1 cellular context compared by ENCODE assay signal in the genomic region with DNA sequence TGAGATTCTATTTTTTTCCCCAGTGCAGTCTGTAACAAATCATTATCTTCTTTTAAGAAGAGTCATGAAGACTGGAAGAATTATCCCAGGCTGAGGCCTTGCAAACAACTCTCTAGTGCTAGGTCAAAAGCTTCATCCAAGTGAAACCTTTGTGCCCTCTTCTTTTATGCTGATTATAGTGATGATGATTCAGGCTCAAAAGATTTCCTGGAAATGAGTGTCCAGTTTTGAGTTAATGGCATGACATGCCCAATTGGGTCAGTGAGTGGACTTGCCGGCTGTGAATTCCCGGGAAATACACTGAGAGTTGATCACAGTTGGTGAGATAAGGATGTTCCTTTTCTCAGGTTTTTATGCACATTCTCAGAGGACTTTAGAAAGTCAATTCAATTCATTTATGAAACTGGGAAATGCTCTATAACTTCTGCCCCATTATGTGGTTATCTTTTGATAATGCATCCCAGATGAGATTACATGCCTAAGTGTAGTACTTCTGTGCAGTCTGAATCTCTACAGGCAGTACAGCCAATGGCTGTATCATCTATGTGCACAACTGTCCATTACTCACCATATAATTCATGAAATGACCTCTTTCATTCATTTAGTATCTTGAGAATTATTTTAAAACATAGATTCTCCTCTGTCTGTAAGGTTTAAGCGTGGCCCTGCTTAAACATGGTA.
TF ChIP-seq lines count a peak whose summit lies in the region.

No MANE protein-coding gene starts in this region.

TF ChIP-seq in HepG2, 621 proteins besides CTCF, POLR2A, EP300 and RAD21 (continued from another document):
- TF ChIP-seq, protein P1, sequence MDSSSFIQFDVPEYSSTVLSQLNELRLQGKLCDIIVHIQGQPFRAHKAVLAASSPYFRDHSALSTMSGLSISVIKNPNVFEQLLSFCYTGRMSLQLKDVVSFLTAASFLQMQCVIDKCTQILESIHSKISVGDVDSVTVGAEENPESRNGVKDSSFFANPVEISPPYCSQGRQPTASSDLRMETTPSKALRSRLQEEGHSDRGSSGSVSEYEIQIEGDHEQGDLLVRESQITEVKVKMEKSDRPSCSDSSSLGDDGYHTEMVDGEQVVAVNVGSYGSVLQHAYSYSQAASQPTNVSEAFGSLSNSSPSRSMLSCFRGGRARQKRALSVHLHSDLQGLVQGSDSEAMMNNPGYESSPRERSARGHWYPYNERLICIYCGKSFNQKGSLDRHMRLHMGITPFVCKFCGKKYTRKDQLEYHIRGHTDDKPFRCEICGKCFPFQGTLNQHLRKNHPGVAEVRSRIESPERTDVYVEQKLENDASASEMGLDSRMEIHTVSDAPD (CRISPR knock-in tag; IDR thresholded peaks at IDR 0.05) = no peak
- no peak for TF ChIP-seq HOXD1 (CRISPR knock-in tag; IDR thresholded peaks at IDR 0.05)
- TF ChIP-seq CBX5 (CRISPR knock-in tag; IDR thresholded peaks at IDR 0.05; ENCODE audit: borderline replicate concordance) = no peak
- no peak for TF ChIP-seq THAP11 (CRISPR knock-in tag; IDR thresholded peaks at IDR 0.05)
- no peak for TF ChIP-seq BCL6 (CRISPR knock-in tag; IDR thresholded peaks at IDR 0.05)
- TF ChIP-seq ZNF296 (CRISPR knock-in tag; conservative IDR thresholded peaks at IDR 0.05) = no peak
- no peak for TF ChIP-seq MXI1 (IDR thresholded peaks at IDR 0.05; ENCODE audit: borderline replicate concordance, low read depth, low read length)
